14 cellular contexts compared by ENCODE assay signal in genomic region chr6:162262466-162263196, GRCh38.
DNase-seq lines count a peak whose midpoint lies in the region; ATAC-seq and TF ChIP-seq lines count a peak whose summit lies in the region.
"Had no signal": no experiment of that assay in that cellular context is flagged by ENCODE, and none has a peak within 500 bp of the region (broad histone marks: within the 10 kb centered on the region; RNA-seq: fewer than 3 reads in every experiment).

No MANE protein-coding gene starts in this region.

- H3K36me3 Mint-ChIP-seq in neural progenitor cell = peaks cover 3% of the 10 kb centered on the region

- no peaks in the 10 kb centered on the region for H3K79me2 ChIP-seq in neural progenitor cell (ENCODE audit: low read depth)

- H3K4me3 ChIP-seq in neural progenitor cell = no peak overlapping the region
- H3K4me3 ChIP-seq: A549 had no signal

- peaks cover 16% of the 10 kb centered on the region for H3K4me1 ChIP-seq in neural progenitor cell
- H3K4me1 ChIP-seq: A549, BE2C had no signal

- H3K9me3 ChIP-seq in neural progenitor cell (ENCODE audit: low read depth) = no peaks in the 10 kb centered on the region
- H3K9me3 ChIP-seq: A549, BE2C had no signal

- H3K27me3 ChIP-seq in neural progenitor cell = no peaks in the 10 kb centered on the region
- H3K27me3 ChIP-seq: BE2C had no signal

- no peak overlapping the region for H3K27ac Mint-ChIP-seq in neural progenitor cell
- H3K27ac Mint-ChIP-seq: CD4-positive, alpha-beta memory T cell had no signal

- H3K27me3 Mint-ChIP-seq in neural progenitor cell (ENCODE audit: insufficient read depth, low read depth) = peaks cover 6% of the 10 kb centered on the region
- H3K27me3 Mint-ChIP-seq: CD4-positive, alpha-beta memory T cell had no signal

- peaks cover 22% of the 10 kb centered on the region for H3K4me1 Mint-ChIP-seq in neural progenitor cell
- H3K4me1 Mint-ChIP-seq: CD4-positive, alpha-beta memory T cell had no signal

- H3K4me3 Mint-ChIP-seq in neural progenitor cell = no peak overlapping the region
- H3K4me3 Mint-ChIP-seq: CD4-positive, alpha-beta memory T cell had no signal

- no peak overlapping the region for H2AFZ ChIP-seq in neural progenitor cell (replicated peaks)

- H3K27ac ChIP-seq in neural progenitor cell = no peak overlapping the region
- H3K27ac ChIP-seq: A549, C4-2B, HL-60 had no signal

- H4K20me1 ChIP-seq in neural progenitor cell (ENCODE audit: low read depth) = no peaks in the 10 kb centered on the region

- peaks cover 3% of the 10 kb centered on the region for H3K9me3 Mint-ChIP-seq in neural progenitor cell

- no peak for TF ChIP-seq CTCF in neural progenitor cell (IDR thresholded peaks at IDR 0.05)

- ATAC-seq in GM18502 (IDR thresholded peaks at IDR 0.05; ENCODE audit: poor library complexity, unreplicated experiment) = no peak
- ATAC-seq: A549 had no signal

- no peak overlapping the region for H3K4me2 ChIP-seq in neural progenitor cell
- H3K4me2 ChIP-seq: A549 had no signal

- H3K9ac ChIP-seq in neural progenitor cell = no peak overlapping the region

- peak; percentile 8 for DNase-seq in NCI-H748 (lab: John Stamatoyannopoulos, UW; ENCODE audit: unreplicated experiment)
- DNase-seq in NCI-H748 treated with DMSO at 0.1 percent for 48 hours (lab: John Stamatoyannopoulos, UW) = no peak
- peak; percentile 85 for DNase-seq in NCI-H69 (lab: John Stamatoyannopoulos, UW)
- peak; percentile 53 for DNase-seq in left kidney (ENCODE audit: low read depth, low spot score)
- peak; percentile 17 for DNase-seq in neural progenitor cell (ENCODE audit: low spot score)
- DNase-seq in activated effector memory CD4-positive, alpha-beta T cell treated with anti-CD3 and anti-CD28 coated beads, Interleukin-2, amount 50 U/mL, for 16 hours = no peak
- DNase-seq in putamen (ENCODE audit: low spot score) = no peak
- DNase-seq: BE2C; CD4-positive, alpha-beta memory T cell; HCEC 1CT had no signal

- no peaks in the 10 kb centered on the region for H3K36me3 ChIP-seq in neural progenitor cell
- H3K36me3 ChIP-seq: BE2C had no signal

- H3F3A ChIP-seq in neural progenitor cell (ENCODE audit: low read depth) = peaks cover 5% of the 10 kb centered on the region

Comparison
In these comparisons a context has a peak if more than half of its experiments do, and no peak if none do; other contexts are left out.
1. DNase-seq: peak in NCI-H748 (single experiment), NCI-H69 (single experiment), left kidney (single experiment) and neural progenitor cell (single experiment); none in NCI-H748 treated with DMSO at 0.1 percent for 48 hours (single experiment), activated effector memory CD4-positive, alpha-beta T cell treated with anti-CD3 and anti-CD28 coated beads, Interleukin-2, amount 50 U/mL, for 16 hours (single experiment) and putamen (single experiment).